8 cellular contexts compared by ENCODE assay signal in the genomic region with DNA sequence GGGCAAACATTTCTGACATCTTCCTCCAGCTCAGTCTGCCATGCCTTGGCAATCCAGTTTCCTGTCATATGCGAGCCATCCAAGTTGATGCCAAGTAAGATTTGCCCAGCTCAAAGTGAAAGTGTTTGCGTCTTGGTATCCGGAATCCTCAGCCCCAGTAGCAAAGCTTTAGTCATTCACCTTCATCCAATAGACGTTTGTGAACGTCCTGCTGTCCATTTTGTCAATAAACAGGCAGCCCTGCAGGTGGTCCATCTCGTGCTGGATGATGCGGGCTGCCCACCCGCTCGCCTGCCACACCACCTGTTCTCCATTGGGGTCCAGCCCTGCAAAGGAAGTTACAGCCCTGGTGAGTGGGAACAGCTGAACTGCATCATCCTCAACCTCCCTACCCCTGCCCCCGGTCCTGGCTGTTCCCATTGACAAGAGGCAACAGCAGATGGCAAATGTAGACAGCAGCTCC. TPM values are rescaled to one million over a fixed set of nuclear protein-coding genes. Genes with fewer than 3 reads are reported as not detected.
DNase-seq lines count a peak whose midpoint lies in the region; ATAC-seq and TF ChIP-seq lines count a peak whose summit lies in the region.

No MANE protein-coding gene starts in this region.

- H3K36me3 ChIP-seq in thoracic aorta: peaks cover 25% of the 10 kb centered on the region

- in situ Hi-C loops in KBM-7 (cut with MboI; ENCODE audit: low pct_unique_long_range_greater_than_20kb, low sequenced_read_pairs): no loop called here

- TF ChIP-seq CTCF in activated CD8-positive, alpha-beta T cell treated with anti-CD3 and anti-CD28 coated beads for 36 hours (IDR thresholded peaks at IDR 0.05): no peak
- no peak for TF ChIP-seq CTCF in thoracic aorta (IDR thresholded peaks at IDR 0.05)

- H3K4me1 ChIP-seq in thoracic aorta (ENCODE audit: control insufficient read depth in 1 of 2, low read depth in 2 of 2): peaks cover 8 to 44% of the 10 kb centered on the region in 2 donors

- H3K27ac ChIP-seq in thoracic aorta: no peak overlapping the region

- H3K27ac Mint-ChIP-seq in stimulated activated naive CD8-positive, alpha-beta T cell treated with anti-CD3 and anti-CD28 coated beads, Interleukin-15, Interleukin-2, amounts not matched to agents 100 ng/mL and 50 ng/mL, for 24 hours: peak overlapping the region; percentile 75
- H3K27ac Mint-ChIP-seq in activated CD8-positive, alpha-beta T cell treated with anti-CD3 and anti-CD28 coated beads for 36 hours: peak overlapping the region; percentile 80

- peaks cover 45% of the 10 kb centered on the region for H3K4me1 Mint-ChIP-seq in stimulated activated naive CD8-positive, alpha-beta T cell treated with anti-CD3 and anti-CD28 coated beads, Interleukin-15, Interleukin-2, amounts not matched to agents 100 ng/mL and 50 ng/mL, for 24 hours (ENCODE audit: low read depth)
- H3K4me1 Mint-ChIP-seq in activated CD8-positive, alpha-beta T cell treated with anti-CD3 and anti-CD28 coated beads for 36 hours (ENCODE audit: low read depth): peaks cover 40% of the 10 kb centered on the region

- POLR2A ChIA-PET in activated CD8-positive, alpha-beta T cell treated with anti-CD3 and anti-CD28 coated beads for 36 hours (lab: Charles Lee): interaction anchor here (0.6 to 7.2 kb wide), 5 partner anchors 11 to 236 kb away, joined by 3 to 93 read pairs (median 5); a partner anchor contains a TSS

- H3K27me3 ChIP-seq in thoracic aorta (replicated peaks; ENCODE audit: insufficient read depth): no peaks in the 10 kb centered on the region

- H3K4me3 ChIP-seq in iPS-18c (ENCODE audit: insufficient read depth, low read depth, low read length): peak overlapping the region; percentile 83
- peak overlapping the region; percentile 94 for H3K4me3 ChIP-seq in thoracic aorta

- no peak for ATAC-seq in stimulated activated naive CD8-positive, alpha-beta T cell treated with anti-CD3 and anti-CD28 coated beads, Interleukin-15, Interleukin-2, amounts not matched to agents 100 U/mL and 50 U/mL, for 24 hours
- no peak for ATAC-seq in activated CD8-positive, alpha-beta T cell treated with anti-CD3 and anti-CD28 coated beads for 36 hours
- ATAC-seq in thoracic aorta (ENCODE audit: insufficient number of reproducible peaks, low FRiP score, low read depth) (no peak), GM21367 (IDR thresholded peaks at IDR 0.05; ENCODE audit: unreplicated experiment) (no peak)

- H3K9me3 ChIP-seq in iPS-18c (ENCODE audit: control insufficient read depth, insufficient read depth, low read length) (no peaks in the 10 kb centered on the region), thoracic aorta (no peaks in the 10 kb centered on the region)

- no peaks in the 10 kb centered on the region for H3K9me3 Mint-ChIP-seq in stimulated activated naive CD8-positive, alpha-beta T cell treated with anti-CD3 and anti-CD28 coated beads, Interleukin-15, Interleukin-2, amounts not matched to agents 100 ng/mL and 50 ng/mL, for 24 hours
- H3K9me3 Mint-ChIP-seq in activated CD8-positive, alpha-beta T cell treated with anti-CD3 and anti-CD28 coated beads for 36 hours: no peaks in the 10 kb centered on the region

- DNase-seq in stimulated activated naive CD8-positive, alpha-beta T cell treated with anti-CD3 and anti-CD28 coated beads, Interleukin-15, Interleukin-2, amounts not matched to agents 100 U/mL and 50 U/mL, for 24 hours: no peak
- DNase-seq in activated CD8-positive, alpha-beta T cell treated with anti-CD3 and anti-CD28 coated beads for 36 hours: no peak
- DNase-seq in thoracic aorta (ENCODE audit: low spot score): no peak
- DNase-seq in KBM-7: no peak
- no peak for DNase-seq in stimulated activated CD4-positive, alpha-beta T cell treated with anti-CD3 and anti-CD28 coated beads, Interleukin-2, amount 100 ng/mL, for 48 hours

- peak overlapping the region; percentile 90 for H3K4me3 Mint-ChIP-seq in stimulated activated naive CD8-positive, alpha-beta T cell treated with anti-CD3 and anti-CD28 coated beads, Interleukin-15, Interleukin-2, amounts not matched to agents 100 ng/mL and 50 ng/mL, for 24 hours
- peak overlapping the region; percentile 84 for H3K4me3 Mint-ChIP-seq in activated CD8-positive, alpha-beta T cell treated with anti-CD3 and anti-CD28 coated beads for 36 hours

- no peaks in the 10 kb centered on the region for H3K27me3 Mint-ChIP-seq in stimulated activated naive CD8-positive, alpha-beta T cell treated with anti-CD3 and anti-CD28 coated beads, Interleukin-15, Interleukin-2, amounts not matched to agents 100 ng/mL and 50 ng/mL, for 24 hours
- H3K27me3 Mint-ChIP-seq in activated CD8-positive, alpha-beta T cell treated with anti-CD3 and anti-CD28 coated beads for 36 hours: no peaks in the 10 kb centered on the region

- intact Hi-C loops in activated CD8-positive, alpha-beta T cell treated with anti-CD3 and anti-CD28 coated beads for 36 hours (cut with micrococcal nuclease): no loop called here

- peaks cover 59% of the 10 kb centered on the region for H3K36me3 Mint-ChIP-seq in stimulated activated naive CD8-positive, alpha-beta T cell treated with anti-CD3 and anti-CD28 coated beads, Interleukin-15, Interleukin-2, amounts not matched to agents 100 ng/mL and 50 ng/mL, for 24 hours (ENCODE audit: low read depth)
- H3K36me3 Mint-ChIP-seq in activated CD8-positive, alpha-beta T cell treated with anti-CD3 and anti-CD28 coated beads for 36 hours (ENCODE audit: low read depth): peaks cover 54% of the 10 kb centered on the region

- CTCF ChIA-PET in activated CD8-positive, alpha-beta T cell treated with anti-CD3 and anti-CD28 coated beads for 36 hours (lab: Charles Lee): interaction anchor here (1.0 to 4.4 kb wide), 3 partner anchors 11 to 426 kb away, joined by 3 to 28 read pairs (median 3); a partner anchor contains a TSS

RNA-seq across cellular contexts. Expression of a gene that starts 1.5 kb away (rescaled TPM):
- 10 to 100 TPM; 16.1 to 19.5 TPM for total RNA-seq in activated CD8-positive, alpha-beta T cell treated with anti-CD3 and anti-CD28 coated beads for 36 hours
- 10 to 100 TPM; 24.3 to 25.6 TPM for total RNA-seq in thoracic aorta

RNA-seq across cellular contexts. Expression of a gene that starts 10.5 kb away (rescaled TPM):
- total RNA-seq in activated CD8-positive, alpha-beta T cell treated with anti-CD3 and anti-CD28 coated beads for 36 hours: 10 to 100 TPM; 26.0 to 27.4 TPM
- total RNA-seq in thoracic aorta: 10 to 100 TPM; 39.4 to 51.0 TPM

RNA-seq across cellular contexts. Expression of a gene that starts 10.7 kb away (rescaled TPM):
- total RNA-seq in activated CD8-positive, alpha-beta T cell treated with anti-CD3 and anti-CD28 coated beads for 36 hours: 10 to 100 TPM; 37.7 to 41.8 TPM
- total RNA-seq in thoracic aorta: 10 to 100 TPM; 11.0 to 33.4 TPM

RNA-seq across cellular contexts. Expression of a gene that starts 17.7 kb away (rescaled TPM):
- total RNA-seq in activated CD8-positive, alpha-beta T cell treated with anti-CD3 and anti-CD28 coated beads for 36 hours: 10 to 100 TPM; 30.5 to 31.2 TPM
- 10 to 100 TPM; 26.3 to 38.5 TPM for total RNA-seq in thoracic aorta

RNA-seq across cellular contexts. Expression of a gene that starts 22.7 kb away (rescaled TPM):
- total RNA-seq in activated CD8-positive, alpha-beta T cell treated with anti-CD3 and anti-CD28 coated beads for 36 hours: 1 to 10 TPM; 1.2 to 2.2 TPM
- total RNA-seq in thoracic aorta: 1 to 10 TPM in 1 of 2 donors, not detected in 1; 1.5 TPM
